Comparison of ENCODE assay signal across 10 cellular contexts in the genomic region with DNA sequence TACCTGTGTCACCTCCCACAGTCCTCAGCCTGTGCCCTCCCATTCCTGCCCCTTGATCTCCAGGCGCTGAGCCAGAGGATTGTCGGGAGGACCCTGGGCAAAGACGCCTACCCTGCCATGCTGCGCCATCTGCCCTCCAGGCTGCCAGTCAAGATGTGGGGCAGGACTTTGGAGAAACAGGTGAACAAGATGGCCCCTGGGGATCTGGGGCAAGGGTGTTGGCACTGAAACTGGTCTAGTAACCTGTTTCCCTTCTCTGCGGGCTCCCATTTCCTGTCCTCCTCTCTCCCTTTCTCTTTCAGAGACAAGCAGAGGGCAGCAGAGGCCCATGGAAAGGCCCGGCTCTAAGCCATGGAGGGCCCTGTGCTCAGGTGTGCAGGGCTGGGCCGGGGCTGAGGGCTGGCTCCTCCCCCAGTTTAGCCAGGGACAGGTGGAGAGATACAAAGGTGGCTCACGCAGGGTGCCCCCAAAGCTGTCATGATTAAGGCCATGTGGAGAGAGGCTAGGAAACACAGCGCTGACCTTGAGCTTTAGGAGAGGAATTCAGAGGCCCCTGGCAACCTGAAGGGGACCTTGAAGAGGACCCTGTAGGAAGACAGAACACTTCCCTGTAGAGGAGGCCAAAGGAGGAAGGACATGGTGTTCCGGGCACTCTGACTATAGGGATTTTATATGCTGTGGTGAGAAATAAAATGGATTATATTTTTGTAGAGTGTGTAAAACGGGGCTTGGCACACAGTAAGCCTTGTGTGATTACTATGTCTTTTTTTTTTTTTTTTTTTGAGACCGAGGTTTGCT. TPM values are rescaled to one million over a fixed set of nuclear protein-coding genes. Genes with fewer than 3 reads are reported as not detected.
DNase-seq lines count a peak whose midpoint lies in the region; ATAC-seq lines count a peak whose summit lies in the region.
"Had no signal": no experiment of that assay in that cellular context is flagged by ENCODE, and none has a peak within 500 bp of the region (broad histone marks: within the 10 kb centered on the region; RNA-seq: fewer than 3 reads in every experiment).

Gene GLOD5, plus strand, starts transcription at position 74 of the 798 bp plus-strand sequence. Its CDS starts 44 bp downstream, at position 118.

- no peaks in the 10 kb centered on the region for H3K4me1 ChIP-seq in duodenal mucosa (ENCODE audit: control insufficient read depth in 1 of 2, insufficient read depth in 2 of 2, low read length in 2 of 2)
- H3K4me1 ChIP-seq in effector memory CD4-positive, alpha-beta T cell (ENCODE audit: control insufficient read depth, insufficient read depth, low read length, poor library complexity, severe bottlenecking): no peaks in the 10 kb centered on the region

- no peaks in the 10 kb centered on the region for H3K27me3 Mint-ChIP-seq in activated CD4-positive, alpha-beta T cell treated with anti-CD3 and anti-CD28 coated beads, Interleukin-2, amount 10 ng/mL, durations not matched to agents 24 days and 14 days

- ATAC-seq in HG03175 (IDR thresholded peaks at IDR 0.05; ENCODE audit: unreplicated experiment): no peak

- peak within 1 kb of the TSS; percentile 32 to 39 for H3K9ac ChIP-seq in duodenal mucosa (ENCODE audit: low read depth in 1 of 2, low read length in 2 of 2)

- H3K9me3 Mint-ChIP-seq in activated CD4-positive, alpha-beta T cell treated with anti-CD3 and anti-CD28 coated beads, Interleukin-2, amount 10 ng/mL, durations not matched to agents 24 days and 14 days: no peaks in the 10 kb centered on the region
- H3K9me3 Mint-ChIP-seq: activated B cell treated with CpG ODN at 0.5 μM for 24 hours, neural crest cell had no signal

- no peak within 1 kb of the TSS for H3K4me3 Mint-ChIP-seq in activated CD4-positive, alpha-beta T cell treated with anti-CD3 and anti-CD28 coated beads, Interleukin-2, amount 10 ng/mL, durations not matched to agents 24 days and 14 days
- H3K4me3 Mint-ChIP-seq: activated B cell treated with CpG ODN at 0.5 μM for 24 hours, neural crest cell had no signal

- H3K27me3 ChIP-seq in duodenal mucosa (ENCODE audit: control insufficient read depth in 1 of 2, insufficient read depth in 2 of 2, low read length in 2 of 2) (no peaks in the 10 kb centered on the region), MG63 (no peaks in the 10 kb centered on the region)
- H3K27me3 ChIP-seq in effector memory CD4-positive, alpha-beta T cell (replicated peaks; ENCODE audit: control insufficient read depth, insufficient read depth, low read length, poor library complexity, severe bottlenecking): no peaks in the 10 kb centered on the region

- peaks cover 5% of the 10 kb centered on the region for H3K4me1 Mint-ChIP-seq in activated CD4-positive, alpha-beta T cell treated with anti-CD3 and anti-CD28 coated beads, Interleukin-2, amount 10 ng/mL, durations not matched to agents 24 days and 14 days
- H3K4me1 Mint-ChIP-seq: activated B cell treated with CpG ODN at 0.5 μM for 24 hours, neural crest cell had no signal

- peak; percentile 72 for DNase-seq in activated CD4-positive, alpha-beta T cell treated with anti-CD3 and anti-CD28 coated beads, Interleukin-2, amount 10 ng/mL, durations not matched to agents 24 days and 14 days
- no peak for DNase-seq in activated CD4-positive, alpha-beta T cell treated with anti-CD3 and anti-CD28 coated beads for 1 hour
- DNase-seq in NCI-H345 treated with DMSO at 0.1 percent for 48 hours (lab: John Stamatoyannopoulos, UW; ENCODE audit: unreplicated experiment) (peak; percentile 47), retina (peak; percentile 6), MG63 (no peak)
- DNase-seq in effector memory CD4-positive, alpha-beta T cell: no peak
- DNase-seq: activated B cell treated with CpG ODN at 0.5 μM for 24 hours had no signal

- H3K36me3 ChIP-seq in duodenal mucosa (ENCODE audit: control insufficient read depth in 1 of 2, insufficient read depth in 2 of 2, low read length in 2 of 2): no peaks in the 10 kb centered on the region
- H3K36me3 ChIP-seq in effector memory CD4-positive, alpha-beta T cell (ENCODE audit: control insufficient read depth, insufficient read depth, low read length): no peaks in the 10 kb centered on the region
- H3K36me3 ChIP-seq in MG63: no peaks in the 10 kb centered on the region

- H3K36me3 Mint-ChIP-seq in activated CD4-positive, alpha-beta T cell treated with anti-CD3 and anti-CD28 coated beads, Interleukin-2, amount 10 ng/mL, durations not matched to agents 24 days and 14 days (ENCODE audit: low read depth): no peaks in the 10 kb centered on the region

- peak within 1 kb of the TSS; percentile 51 for H3K27ac Mint-ChIP-seq in activated CD4-positive, alpha-beta T cell treated with anti-CD3 and anti-CD28 coated beads, Interleukin-2, amount 10 ng/mL, durations not matched to agents 24 days and 14 days
- H3K27ac Mint-ChIP-seq: activated B cell treated with CpG ODN at 0.5 μM for 24 hours had no signal

- intact Hi-C loops in activated CD4-positive, alpha-beta T cell treated with anti-CD3 and anti-CD28 coated beads, Interleukin-2, amount 10 ng/mL, durations not matched to agents 24 days and 14 days (cut with micrococcal nuclease): no loop called here

- H3K27ac ChIP-seq in duodenal mucosa (ENCODE audit: low read depth, low read length): peak within 1 kb of the TSS; percentile 44
- H3K27ac ChIP-seq in effector memory CD4-positive, alpha-beta T cell (ENCODE audit: insufficient read depth, low read length, poor library complexity, severe bottlenecking): no peak within 1 kb of the TSS

- H3K9me3 ChIP-seq in duodenal mucosa (ENCODE audit: control insufficient read depth in 1 of 2, low read length in 2 of 2) (no peaks in the 10 kb centered on the region), MG63 (no peaks in the 10 kb centered on the region)
- H3K9me3 ChIP-seq in effector memory CD4-positive, alpha-beta T cell (ENCODE audit: control insufficient read depth, low read length): no peaks in the 10 kb centered on the region

- H3K4me3 ChIP-seq in duodenal mucosa (ENCODE audit: low read depth in 1 of 2, low read length in 2 of 2) (peak within 1 kb of the TSS; percentile 40), MG63 (no peak within 1 kb of the TSS)
- no peak within 1 kb of the TSS for H3K4me3 ChIP-seq in effector memory CD4-positive, alpha-beta T cell (ENCODE audit: insufficient read depth, low read depth, low read length, poor library complexity, severe bottlenecking)

RNA-seq across cellular contexts. Expression of gene GLOD5, which starts in this region (rescaled TPM):
- not detected in 2 replicates for total RNA-seq in activated CD4-positive, alpha-beta T cell treated with anti-CD3 and anti-CD28 coated beads, Interleukin-2, amount 10 ng/mL, durations not matched to agents 24 days and 14 days
- not detected in 2 replicates for total RNA-seq in MG63 (2014; rRNA removed; shearing (Covaris generic); ENCODE audit: low replicate concordance)
- total RNA-seq: activated B cell treated with CpG ODN at 0.5 μM for 24 hours, neural crest cell had no signal

Comparison
In these comparisons a context has a peak if more than half of its experiments do, and no peak if none do; other contexts are left out.
1. Peak in DNase-seq in activated CD4-positive, alpha-beta T cell treated with anti-CD3 and anti-CD28 coated beads, Interleukin-2, amount 10 ng/mL, durations not matched to agents 24 days and 14 days; RNA of the gene not detected or under 1 TPM.
2. DNase-seq: peak in NCI-H345 treated with DMSO at 0.1 percent for 48 hours (single experiment) and retina (single experiment); none in activated CD4-positive, alpha-beta T cell treated with anti-CD3 and anti-CD28 coated beads for 1 hour (single experiment), effector memory CD4-positive, alpha-beta T cell (0 of 3) and MG63 (single experiment).
3. H3K4me3 ChIP-seq: peak in duodenal mucosa (2 of 2); none in effector memory CD4-positive, alpha-beta T cell (single experiment) and MG63 (single experiment).